ENCODE assay signal across 1 cellular context in genomic region chr15:75455982-75456531, GRCh38.
TF ChIP-seq lines count a peak whose summit lies in the region.

No MANE protein-coding gene starts in this region.

TF ChIP-seq in HepG2, 621 proteins besides CTCF, POLR2A, EP300 and RAD21 (continued from another document and continues in another):
- TF ChIP-seq ZFP91 (CRISPR knock-in tag; IDR thresholded peaks at IDR 0.05; ENCODE audit: borderline replicate concordance) (peak; percentile 51; the same call in 1 of the 2 replicates), NFE2L2 (IDR thresholded peaks at IDR 0.05; ENCODE audit: low read length) (no peak), ZBTB7B (CRISPR knock-in tag; IDR thresholded peaks at IDR 0.05) (no peak), ZBTB8A (CRISPR knock-in tag; IDR thresholded peaks at IDR 0.05; ENCODE audit: borderline replicate concordance, low read depth) (no peak), ZBTB34 (CRISPR knock-in tag; IDR thresholded peaks at IDR 0.05) (no peak), ZBTB14 (CRISPR knock-in tag; IDR thresholded peaks at IDR 0.05) (no peak), REPIN1 (CRISPR knock-in tag; IDR thresholded peaks at IDR 0.05; ENCODE audit: borderline replicate concordance, low read depth) (no peak), HHEX (CRISPR knock-in tag; IDR thresholded peaks at IDR 0.05) (no peak), HNF4A (CRISPR knock-in tag; IDR thresholded peaks at IDR 0.05) (no peak), MIXL1 (CRISPR knock-in tag; IDR thresholded peaks at IDR 0.05) (no peak), ISX (CRISPR knock-in tag; conservative IDR thresholded peaks at IDR 0.05) (no peak), HNF4G (IDR thresholded peaks at IDR 0.05; ENCODE audit: borderline replicate concordance, low read depth, low read length) (no peak), HNF4G (CRISPR knock-in tag; IDR thresholded peaks at IDR 0.05; ENCODE audit: borderline replicate concordance, low read depth) (no peak), ZNF225 (CRISPR knock-in tag; IDR thresholded peaks at IDR 0.05) (no peak), ZNF766 (CRISPR knock-in tag; IDR thresholded peaks at IDR 0.05; ENCODE audit: borderline replicate concordance) (peak; percentile 54; the same call in 1 of the 2 replicates), FOXA3 (CRISPR knock-in tag; IDR thresholded peaks at IDR 0.05) (0 out of 2 replicates have a peak, but pooled peaks have one; percentile 31), ZSCAN12 (CRISPR knock-in tag; IDR thresholded peaks at IDR 0.05) (no peak), HDAC2 (CRISPR knock-in tag; IDR thresholded peaks at IDR 0.05) (peak; percentile 17), ZNF644 (CRISPR knock-in tag; IDR thresholded peaks at IDR 0.05; ENCODE audit: low read depth) (no peak), ZNF629 (CRISPR knock-in tag; conservative IDR thresholded peaks at IDR 0.05) (0 out of 2 replicates have a peak, but pooled peaks have one; percentile 6), MEF2D (CRISPR knock-in tag; IDR thresholded peaks at IDR 0.05) (peak; percentile 19; the same call in 1 of the 2 replicates), ZNF558 (CRISPR knock-in tag; IDR thresholded peaks at IDR 0.05; ENCODE audit: borderline replicate concordance) (no peak), ZNF333 (CRISPR knock-in tag; IDR thresholded peaks at IDR 0.05; ENCODE audit: borderline replicate concordance) (no peak), NBN (conservative IDR thresholded peaks at IDR 0.05) (no peak), ZNF264 (CRISPR knock-in tag; IDR thresholded peaks at IDR 0.05) (peak; percentile 52; the same call in 1 of the 2 replicates), CHD2 (IDR thresholded peaks at IDR 0.05; ENCODE audit: low read depth, low read length) (no peak), ETV5 (CRISPR knock-in tag; IDR thresholded peaks at IDR 0.05; ENCODE audit: borderline replicate concordance) (peak; percentile 28; the same call in 1 of the 2 replicates), TMF1 (CRISPR knock-in tag; IDR thresholded peaks at IDR 0.05; ENCODE audit: low read depth) (no peak), CBFB (CRISPR knock-in tag; IDR thresholded peaks at IDR 0.05) (no peak), BHLHE40 (IDR thresholded peaks at IDR 0.05; ENCODE audit: low read length) (no peak), GFI1 (CRISPR knock-in tag; IDR thresholded peaks at IDR 0.05; ENCODE audit: borderline replicate concordance) (no peak), IRX3 (CRISPR knock-in tag; IDR thresholded peaks at IDR 0.05; ENCODE audit: borderline replicate concordance, low read depth) (no peak), ZNF615 (CRISPR knock-in tag; IDR thresholded peaks at IDR 0.05; ENCODE audit: borderline replicate concordance) (0 out of 2 replicates have a peak, but pooled peaks have one; percentile 64), ZNF670 (CRISPR knock-in tag; IDR thresholded peaks at IDR 0.05; ENCODE audit: borderline replicate concordance) (0 out of 2 replicates have a peak, but pooled peaks have one; percentile 31), ZNF160 (CRISPR knock-in tag; IDR thresholded peaks at IDR 0.05) (no peak), ZSCAN20 (CRISPR knock-in tag; IDR thresholded peaks at IDR 0.05; ENCODE audit: borderline replicate concordance) (no peak), MBNL3 (CRISPR knock-in tag; conservative IDR thresholded peaks at IDR 0.05) (no peak), SAP130 (CRISPR knock-in tag; IDR thresholded peaks at IDR 0.05; ENCODE audit: low read depth) (peak; percentile 71), PRDM10 (CRISPR knock-in tag; IDR thresholded peaks at IDR 0.05; ENCODE audit: low read depth) (no peak), SCMH1 (CRISPR knock-in tag; IDR thresholded peaks at IDR 0.05; ENCODE audit: borderline replicate concordance) (no peak), ZFX (CRISPR knock-in tag; IDR thresholded peaks at IDR 0.05; ENCODE audit: low read depth) (peak; percentile 58), KLF11 (CRISPR knock-in tag; IDR thresholded peaks at IDR 0.05) (no peak), NR1H2 (CRISPR knock-in tag; IDR thresholded peaks at IDR 0.05; ENCODE audit: borderline replicate concordance, low read depth) (no peak), ZNF335 (CRISPR knock-in tag; IDR thresholded peaks at IDR 0.05) (peak; percentile 63; the same call in 1 of the 2 replicates), ELK4 (CRISPR knock-in tag; IDR thresholded peaks at IDR 0.05; ENCODE audit: borderline replicate concordance) (no peak)
- TF ChIP-seq, protein P1, sequence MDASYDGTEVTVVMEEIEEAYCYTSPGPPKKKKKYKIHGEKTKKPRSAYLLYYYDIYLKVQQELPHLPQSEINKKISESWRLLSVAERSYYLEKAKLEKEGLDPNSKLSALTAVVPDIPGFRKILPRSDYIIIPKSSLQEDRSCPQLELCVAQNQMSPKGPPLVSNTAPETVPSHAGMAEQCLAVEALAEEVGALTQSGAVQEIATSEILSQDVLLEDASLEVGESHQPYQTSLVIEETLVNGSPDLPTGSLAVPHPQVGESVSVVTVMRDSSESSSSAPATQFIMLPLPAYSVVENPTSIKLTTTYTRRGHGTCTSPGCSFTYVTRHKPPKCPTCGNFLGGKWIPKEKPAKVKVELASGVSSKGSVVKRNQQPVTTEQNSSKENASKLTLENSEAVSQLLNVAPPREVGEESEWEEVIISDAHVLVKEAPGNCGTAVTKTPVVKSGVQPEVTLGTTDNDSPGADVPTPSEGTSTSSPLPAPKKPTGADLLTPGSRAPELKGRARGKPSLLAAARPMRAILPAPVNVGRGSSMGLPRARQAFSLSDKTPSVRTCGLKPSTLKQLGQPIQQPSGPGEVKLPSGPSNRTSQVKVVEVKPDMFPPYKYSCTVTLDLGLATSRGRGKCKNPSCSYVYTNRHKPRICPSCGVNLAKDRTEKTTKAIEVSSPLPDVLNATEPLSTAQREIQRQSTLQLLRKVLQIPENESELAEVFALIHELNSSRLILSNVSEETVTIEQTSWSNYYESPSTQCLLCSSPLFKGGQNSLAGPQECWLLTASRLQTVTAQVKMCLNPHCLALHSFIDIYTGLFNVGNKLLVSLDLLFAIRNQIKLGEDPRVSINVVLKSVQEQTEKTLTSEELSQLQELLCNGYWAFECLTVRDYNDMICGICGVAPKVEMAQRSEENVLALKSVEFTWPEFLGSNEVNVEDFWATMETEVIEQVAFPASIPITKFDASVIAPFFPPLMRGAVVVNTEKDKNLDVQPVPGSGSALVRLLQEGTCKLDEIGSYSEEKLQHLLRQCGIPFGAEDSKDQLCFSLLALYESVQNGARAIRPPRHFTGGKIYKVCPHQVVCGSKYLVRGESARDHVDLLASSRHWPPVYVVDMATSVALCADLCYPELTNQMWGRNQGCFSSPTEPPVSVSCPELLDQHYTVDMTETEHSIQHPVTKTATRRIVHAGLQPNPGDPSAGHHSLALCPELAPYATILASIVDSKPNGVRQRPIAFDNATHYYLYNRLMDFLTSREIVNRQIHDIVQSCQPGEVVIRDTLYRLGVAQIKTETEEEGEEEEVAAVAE (CRISPR knock-in tag; IDR thresholded peaks at IDR 0.05; ENCODE audit: borderline replicate concordance), result no peak
- TF ChIP-seq, protein P2, sequence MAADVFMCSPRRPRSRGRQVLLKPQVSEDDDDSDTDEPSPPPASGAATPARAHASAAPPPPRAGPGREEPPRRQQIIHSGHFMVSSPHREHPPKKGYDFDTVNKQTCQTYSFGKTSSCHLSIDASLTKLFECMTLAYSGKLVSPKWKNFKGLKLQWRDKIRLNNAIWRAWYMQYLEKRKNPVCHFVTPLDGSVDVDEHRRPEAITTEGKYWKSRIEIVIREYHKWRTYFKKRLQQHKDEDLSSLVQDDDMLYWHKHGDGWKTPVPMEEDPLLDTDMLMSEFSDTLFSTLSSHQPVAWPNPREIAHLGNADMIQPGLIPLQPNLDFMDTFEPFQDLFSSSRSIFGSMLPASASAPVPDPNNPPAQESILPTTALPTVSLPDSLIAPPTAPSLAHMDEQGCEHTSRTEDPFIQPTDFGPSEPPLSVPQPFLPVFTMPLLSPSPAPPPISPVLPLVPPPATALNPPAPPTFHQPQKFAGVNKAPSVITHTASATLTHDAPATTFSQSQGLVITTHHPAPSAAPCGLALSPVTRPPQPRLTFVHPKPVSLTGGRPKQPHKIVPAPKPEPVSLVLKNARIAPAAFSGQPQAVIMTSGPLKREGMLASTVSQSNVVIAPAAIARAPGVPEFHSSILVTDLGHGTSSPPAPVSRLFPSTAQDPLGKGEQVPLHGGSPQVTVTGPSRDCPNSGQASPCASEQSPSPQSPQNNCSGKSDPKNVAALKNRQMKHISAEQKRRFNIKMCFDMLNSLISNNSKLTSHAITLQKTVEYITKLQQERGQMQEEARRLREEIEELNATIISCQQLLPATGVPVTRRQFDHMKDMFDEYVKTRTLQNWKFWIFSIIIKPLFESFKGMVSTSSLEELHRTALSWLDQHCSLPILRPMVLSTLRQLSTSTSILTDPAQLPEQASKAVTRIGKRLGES (CRISPR knock-in tag; IDR thresholded peaks at IDR 0.05; ENCODE audit: borderline replicate concordance), result no peak
